ENCODE assay signal across 9 cellular contexts in the genomic region with DNA sequence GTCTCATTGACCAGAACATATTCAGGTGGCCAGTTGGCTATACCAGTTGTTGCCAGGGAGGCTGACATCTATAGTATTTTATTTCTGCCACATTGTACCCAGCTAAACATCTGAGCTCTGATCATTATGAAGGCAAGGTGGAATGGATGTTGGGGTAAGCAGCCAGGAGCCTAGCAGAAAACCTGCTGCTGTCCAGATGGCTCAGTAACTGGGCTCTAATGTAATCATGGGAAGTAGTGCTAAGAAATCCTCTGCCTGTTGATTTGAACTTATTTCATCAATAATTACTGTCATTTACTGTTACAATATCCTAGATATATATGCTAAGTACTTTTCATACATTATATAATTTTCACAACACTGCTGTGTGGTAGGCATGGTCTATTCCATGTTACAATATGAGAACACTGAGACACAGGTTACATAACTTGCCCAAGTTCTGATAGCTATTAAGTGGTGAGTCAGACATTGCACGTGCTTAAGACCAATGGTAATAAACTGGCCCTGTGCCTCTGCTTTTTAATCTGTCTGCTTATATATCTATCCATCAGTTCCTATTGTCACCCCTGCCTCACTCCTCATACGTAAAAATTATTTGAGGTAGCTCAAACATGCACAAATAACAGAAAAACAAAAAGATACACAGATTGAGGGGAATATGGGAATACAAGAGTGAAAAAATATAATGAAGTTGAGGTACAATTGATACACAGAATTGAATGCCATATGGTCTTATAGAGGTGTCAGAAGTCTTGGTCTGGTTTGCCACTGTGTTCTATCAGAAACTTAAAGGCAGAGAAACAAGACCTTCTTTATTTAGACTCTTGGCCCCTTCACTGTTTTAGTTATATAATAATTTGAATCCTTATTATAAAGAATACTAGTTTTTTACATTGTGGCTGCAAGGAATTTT. TPM values are rescaled to one million over a fixed set of nuclear protein-coding genes. Genes with fewer than 3 reads are reported as not detected.
DNase-seq lines count a peak whose midpoint lies in the region; ATAC-seq, FAIRE-seq and TF ChIP-seq lines count a peak whose summit lies in the region.
"Had no signal": no experiment of that assay in that cellular context is flagged by ENCODE, and none has a peak within 500 bp of the region (broad histone marks: within the 10 kb centered on the region; RNA-seq: fewer than 3 reads in every experiment).

No MANE protein-coding gene starts in this region.

- H3K27me3 Mint-ChIP-seq in astrocyte (ENCODE audit: low read depth, unreplicated experiment): no peaks in the 10 kb centered on the region

- H3K9me3 Mint-ChIP-seq in astrocyte (ENCODE audit: unreplicated experiment): no peaks in the 10 kb centered on the region

- peaks cover 4% of the 10 kb centered on the region for H3K36me3 ChIP-seq in astrocyte (ENCODE audit: insufficient read depth, low read length)

- no peaks in the 10 kb centered on the region for H3K27me3 ChIP-seq in astrocyte (ENCODE audit: insufficient read depth, low read length)

- H3K4me1 ChIP-seq in astrocyte (ENCODE audit: insufficient read depth, low read length): peaks cover 9% of the 10 kb centered on the region

- no peak overlapping the region for H2AFZ ChIP-seq in astrocyte (ENCODE audit: low read depth, low read length)

- H3K9ac ChIP-seq in astrocyte (ENCODE audit: low read length): no peak overlapping the region

- no peak overlapping the region for H3K4me3 ChIP-seq in astrocyte (ENCODE audit: insufficient read depth, low read depth, low read length)

- H3K36me3 Mint-ChIP-seq in astrocyte (ENCODE audit: low read depth, unreplicated experiment): peaks cover 3% of the 10 kb centered on the region

- peaks cover 23% of the 10 kb centered on the region for H4K20me1 ChIP-seq in astrocyte (ENCODE audit: insufficient read depth, low read length)

- no peak overlapping the region for H3K27ac ChIP-seq in astrocyte (ENCODE audit: low read depth, low read length)

- peaks cover 56% of the 10 kb centered on the region for H3K79me2 ChIP-seq in astrocyte (ENCODE audit: insufficient read depth, low read length)

- H3K4me1 Mint-ChIP-seq in astrocyte (ENCODE audit: low read depth, unreplicated experiment): peaks cover 22% of the 10 kb centered on the region

- H3K4me3 Mint-ChIP-seq in astrocyte (ENCODE audit: unreplicated experiment): no peak overlapping the region

- DNase-seq in EH (ENCODE audit: low read depth) (peak; percentile 76), astrocyte (ENCODE audit: low read depth) (peak; percentile 73), left lobe of liver (ENCODE audit: low spot score) (no peak), retina (no peak), SKM-1 (lab: John Stamatoyannopoulos, UW; ENCODE audit: unreplicated experiment) (no peak), NCI-H2081 (lab: John Stamatoyannopoulos, UW) (no peak)
- DNase-seq: activated naive CD4-positive, alpha-beta T cell treated with anti-CD3 and anti-CD28 coated beads, Interleukin-2, amount 50 U/mL, for 16 hours had no signal

- peak; percentile 46 for ATAC-seq in HG02870 (IDR thresholded peaks at IDR 0.05; ENCODE audit: unreplicated experiment)
- ATAC-seq in left lobe of liver: peak; percentile 44
- ATAC-seq in GM19035 (IDR thresholded peaks at IDR 0.05; ENCODE audit: unreplicated experiment): no peak

- no peaks in the 10 kb centered on the region for H3K9me3 ChIP-seq in astrocyte (ENCODE audit: insufficient read depth, low read depth, low read length)

- FAIRE-seq in astrocyte (lab: Jason Lieb, UNC): no peak

- H3K27ac Mint-ChIP-seq in astrocyte (ENCODE audit: unreplicated experiment): no peak overlapping the region

- TF ChIP-seq CTCF in astrocyte (IDR thresholded peaks at IDR 0.05; ENCODE audit: insufficient read depth, low read depth, low read length): no peak

- no peak overlapping the region for H3K4me2 ChIP-seq in astrocyte (ENCODE audit: low read length)

RNA-seq across cellular contexts. Expression of a gene that starts 25.2 kb away (rescaled TPM):
- total RNA-seq in astrocyte (53.4 and 54.0 TPM in 2 replicates), left lobe of liver (8.4 TPM)

Comparison
In these comparisons a context has a peak if more than half of its experiments do, and no peak if none do; other contexts are left out.
1. DNase-seq: peak in EH (single experiment) and astrocyte (single experiment); none in left lobe of liver (single experiment), retina (single experiment), SKM-1 (single experiment) and NCI-H2081 (0 of 2).